Comparison of ENCODE assay signal across 5 cellular contexts in the genomic region with DNA sequence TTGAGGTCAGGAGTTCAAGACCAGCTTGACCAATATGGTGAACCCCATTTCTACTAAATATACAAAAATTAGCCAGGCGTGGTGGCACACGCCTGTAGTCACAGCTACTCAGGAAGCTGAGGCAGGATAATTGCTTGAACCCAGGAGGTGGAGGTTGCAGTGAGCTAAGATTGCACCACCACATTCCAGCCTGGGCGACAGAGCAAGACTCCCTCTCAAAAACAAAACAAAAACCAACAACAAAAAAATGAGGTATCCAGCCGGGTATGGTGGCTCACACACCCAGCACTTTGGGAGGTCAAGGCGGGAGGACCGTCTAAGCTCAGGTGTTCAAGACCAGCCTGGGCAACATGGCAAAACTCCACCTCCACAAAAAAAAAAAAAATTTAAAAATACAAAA. TPM values are rescaled to one million over a fixed set of nuclear protein-coding genes. Genes with fewer than 3 reads are reported as not detected.
"Had no signal": no experiment of that assay in that cellular context is flagged by ENCODE, and none has a peak within 500 bp of the region (broad histone marks: within the 10 kb centered on the region; RNA-seq: fewer than 3 reads in every experiment).

No MANE protein-coding gene starts in this region.

RNA-seq across cellular contexts. Expression of gene MFSD2B, which starts 5.0 kb away (rescaled TPM):
- total RNA-seq: activated CD4-positive, alpha-beta T cell treated with anti-CD3 and anti-CD28 coated beads for 36 hours; activated T-helper 17 cell treated with anti-CD3 and anti-CD28 coated beads, Interleukin-2, amount 50 U/mL, for 72 hours; breast epithelium; Peyer's patch had no signal

RNA-seq across cellular contexts. Expression of gene FKBP1B, which starts 34.6 kb away (rescaled TPM):
- total RNA-seq: NCI-H460 had no signal
